ENCODE assay signal across 15 cellular contexts in the genomic region with DNA sequence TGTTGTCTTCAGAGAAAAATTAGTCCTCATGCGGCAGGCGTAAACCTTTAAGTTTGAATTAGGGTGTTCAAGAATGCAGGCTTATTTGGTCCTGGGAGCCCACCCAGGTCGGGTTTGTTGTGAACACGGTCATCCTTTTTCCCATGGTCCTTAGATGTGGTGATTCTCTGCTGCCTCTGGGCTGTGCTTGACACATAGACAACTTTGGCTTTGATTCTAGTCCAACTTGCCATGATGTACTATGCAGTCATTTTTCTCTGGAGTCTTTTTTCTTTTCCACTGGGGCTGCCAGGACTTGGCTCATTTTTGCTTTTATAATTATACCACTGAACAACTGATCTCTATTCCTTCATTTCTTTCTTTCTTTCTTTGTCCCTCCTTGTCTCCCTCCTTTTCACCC.
"Had no signal": no experiment of that assay in that cellular context is flagged by ENCODE, and none has a peak within 500 bp of the region (broad histone marks: within the 10 kb centered on the region; RNA-seq: fewer than 3 reads in every experiment).

No MANE protein-coding gene starts in this region.

- ATAC-seq: lower lobe of right lung; natural killer cell; stimulated activated effector memory CD8-positive, alpha-beta T cell treated with anti-CD3 and anti-CD28 coated beads, Interleukin-12 subunit alpha, Interleukin-12 subunit beta, amount 100 ng/mL, for 72 hours; stimulated activated naive CD8-positive, alpha-beta T cell treated with anti-CD3 and anti-CD28 coated beads, Interleukin-15, Interleukin-2, amounts not matched to agents 100 U/mL and 50 U/mL, for 24 hours; upper lobe of right lung had no signal

- H3K36me3 ChIP-seq: colonic mucosa, lower lobe of right lung, ovary, tibial artery, upper lobe of right lung had no signal

- H3K4me2 ChIP-seq: smooth muscle cell had no signal

- DNase-seq: caudate nucleus; colonic mucosa; dermis blood vessel endothelial cell; erythroblast; lower lobe of right lung; natural killer cell; nucleus accumbens; ovary; stimulated activated CD4-positive, alpha-beta T cell treated with anti-CD3 and anti-CD28 coated beads, Interleukin-2, amount 100 ng/mL, for 48 hours; stimulated activated CD8-positive, alpha-beta memory T cell treated with anti-CD3 and anti-CD28 coated beads, Interleukin-4, amount 100 ng/mL, for 48 hours; stimulated activated naive CD8-positive, alpha-beta T cell treated with anti-CD3 and anti-CD28 coated beads, Interleukin-15, Interleukin-2, amounts not matched to agents 100 U/mL and 50 U/mL, for 24 hours; tibial artery; upper lobe of right lung had no signal

- H3K9me3 ChIP-seq: colonic mucosa, lower lobe of right lung, ovary, tibial artery, upper lobe of right lung had no signal

- H3K4me3 ChIP-seq: colonic mucosa, lower lobe of right lung, ovary, smooth muscle cell, tibial artery, upper lobe of right lung had no signal

- H3K27me3 ChIP-seq: colonic mucosa, ovary, tibial artery, upper lobe of right lung had no signal

- H3K4me1 ChIP-seq: colonic mucosa, lower lobe of right lung, tibial artery, upper lobe of right lung had no signal

- H3K27ac ChIP-seq: colonic mucosa, lower lobe of right lung, ovary, tibial artery, upper lobe of right lung had no signal
